30 cellular contexts compared by ENCODE assay signal in genomic region chr6:31287621-31288020, GRCh38.
"Had no signal": no experiment of that assay in that cellular context is flagged by ENCODE, and none has a peak within 500 bp of the region (broad histone marks: within the 10 kb centered on the region; RNA-seq: fewer than 3 reads in every experiment).

No MANE protein-coding gene starts in this region.

- H3K4me3 Mint-ChIP-seq: activated CD4-positive, alpha-beta memory T cell treated with anti-CD3 and anti-CD28 coated beads, Interleukin-2, amount 10 ng/mL, durations not matched to agents 7 days and 5 days; activated CD4-positive, alpha-beta T cell treated with anti-CD3 and anti-CD28 coated beads for 36 hours; activated naive CD4-positive, alpha-beta T cell treated with anti-CD3 and anti-CD28 coated beads for 36 hours; activated naive CD8-positive, alpha-beta T cell; activated T-helper 17 cell treated with anti-CD3 and anti-CD28 coated beads, Interleukin-2, amount 50 U/mL, for 72 hours; T-helper 1 cell treated with Interleukin-12 subunit alpha and Interleukin-12 subunit beta and Interleukin-4 antibody, amounts not matched to agents 30 μg/mL and 1 μg/mL, for 36 hours had no signal

- H3K9ac ChIP-seq: SK-N-SH had no signal

- H3K9me3 Mint-ChIP-seq: activated CD4-positive, alpha-beta memory T cell treated with anti-CD3 and anti-CD28 coated beads, Interleukin-2, amount 10 ng/mL, durations not matched to agents 7 days and 5 days; activated naive CD4-positive, alpha-beta T cell treated with anti-CD3 and anti-CD28 coated beads for 36 hours; activated T-helper 17 cell treated with anti-CD3 and anti-CD28 coated beads, Interleukin-2, amount 50 U/mL, for 72 hours; T-helper 1 cell treated with Interleukin-12 subunit alpha and Interleukin-12 subunit beta and Interleukin-4 antibody, amounts not matched to agents 30 μg/mL and 1 μg/mL, for 36 hours had no signal

- H3K4me2 ChIP-seq: SK-N-SH had no signal

- ATAC-seq: activated CD4-positive, alpha-beta T cell treated with anti-CD3 and anti-CD28 coated beads for 36 hours; activated T-helper 17 cell treated with anti-CD3 and anti-CD28 coated beads, Interleukin-2, amount 50 U/mL, for 72 hours; Panc1 had no signal

- H3K4me3 ChIP-seq: adrenal gland, SJCRH30 had no signal

- H3K4me1 ChIP-seq: adrenal gland, SJCRH30 had no signal

- H3K27me3 ChIP-seq: adrenal gland, SJCRH30 had no signal

- H3K27ac ChIP-seq: adrenal gland, SJCRH30, VCaP had no signal

- H3K4me1 Mint-ChIP-seq: activated CD4-positive, alpha-beta memory T cell treated with anti-CD3 and anti-CD28 coated beads, Interleukin-2, amount 10 ng/mL, durations not matched to agents 7 days and 5 days; activated CD4-positive, alpha-beta T cell treated with anti-CD3 and anti-CD28 coated beads for 36 hours; activated T-helper 17 cell treated with anti-CD3 and anti-CD28 coated beads, Interleukin-2, amount 50 U/mL, for 72 hours had no signal

- H3K27ac Mint-ChIP-seq: activated CD4-positive, alpha-beta memory T cell treated with anti-CD3 and anti-CD28 coated beads, Interleukin-2, amount 10 ng/mL, durations not matched to agents 7 days and 5 days; activated CD4-positive, alpha-beta T cell treated with anti-CD3 and anti-CD28 coated beads for 36 hours; activated naive CD4-positive, alpha-beta T cell treated with anti-CD3 and anti-CD28 coated beads for 36 hours; activated naive CD8-positive, alpha-beta T cell; activated T-helper 17 cell treated with anti-CD3 and anti-CD28 coated beads, Interleukin-2, amount 50 U/mL, for 72 hours; T-helper 1 cell treated with Interleukin-12 subunit alpha and Interleukin-12 subunit beta and Interleukin-4 antibody, amounts not matched to agents 30 μg/mL and 1 μg/mL, for 36 hours had no signal

- H3K9me3 ChIP-seq: adrenal gland, SJCRH30, SK-N-SH had no signal

- H3K36me3 ChIP-seq: adrenal gland, SJCRH30 had no signal

- DNase-seq: activated CD4-positive, alpha-beta memory T cell treated with anti-CD3 and anti-CD28 coated beads, Interleukin-2, amount 10 ng/mL, durations not matched to agents 7 days and 5 days; activated CD4-positive, alpha-beta T cell treated with anti-CD3 and anti-CD28 coated beads for 36 hours; activated CD4-positive, alpha-beta T cell treated with anti-CD3 and anti-CD28 coated beads, Interleukin-2, amount 50 U/mL, for 1 hour; activated CD4-positive, CD25-positive, alpha-beta regulatory T cell; activated gamma-delta T cell; activated naive CD4-positive, alpha-beta T cell treated with anti-CD3 and anti-CD28 coated beads for 36 hours; activated T-cell treated with anti-CD3 and anti-CD28 coated beads for 4 hours; activated T-cell treated with anti-CD3 and anti-CD28 coated beads, Interleukin-2, amount 50 U/mL, for 48 hours; adrenal gland; anterior cingulate cortex; cerebellar nuclear complex; Kasumi-1; MV-4-11; NCI-H1105; NCI-H1436; NCI-H1694 treated with DMSO at 0.1 percent for 48 hours; NCI-H2029 treated with DMSO at 0.1 percent for 48 hours; NCI-H345; NCI-H510A; NCI-H526 treated with DMSO at 0.1 percent for 48 hours; NCI-H82; Right ventricle myocardium superior; RPMI8226; SJCRH30; SK-N-SH had no signal
